13 cellular contexts compared by ENCODE assay signal in the genomic region with DNA sequence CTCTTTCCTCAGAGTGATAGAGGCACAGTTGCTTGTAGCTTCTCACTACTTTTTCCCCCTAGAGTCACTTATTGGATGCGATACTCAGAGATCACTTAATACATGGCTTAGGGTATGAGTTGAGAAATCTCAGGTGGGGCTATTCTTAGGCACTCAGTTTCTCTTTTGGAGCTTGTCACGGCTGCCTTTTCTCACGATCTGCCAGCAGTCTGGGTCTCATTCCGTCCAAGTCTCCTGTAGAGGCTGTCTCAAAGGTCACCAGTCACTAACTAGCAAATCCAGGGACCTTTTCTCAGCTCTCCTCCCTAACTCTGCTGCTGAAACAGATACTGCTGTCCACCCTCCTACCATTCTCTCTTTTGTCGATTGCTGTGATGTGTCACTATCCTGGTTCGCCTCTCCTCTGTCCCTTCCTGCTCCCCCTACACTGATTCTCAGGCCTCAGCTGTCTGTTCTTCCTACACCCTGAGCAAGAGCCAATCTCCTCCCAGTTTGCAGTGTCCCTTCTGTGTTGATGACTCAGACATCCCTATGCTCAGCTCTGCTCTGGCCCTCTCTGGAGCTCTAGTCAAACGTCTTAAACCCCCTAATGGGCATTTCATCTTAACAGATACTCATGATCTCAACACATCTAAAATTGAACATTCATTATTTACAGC. TPM values are rescaled to one million over a fixed set of nuclear protein-coding genes. Genes with fewer than 3 reads are reported as not detected.
DNase-seq lines count a peak whose midpoint lies in the region; TF ChIP-seq lines count a peak whose summit lies in the region.
"Had no signal": no experiment of that assay in that cellular context is flagged by ENCODE, and none has a peak within 500 bp of the region (broad histone marks: within the 10 kb centered on the region; RNA-seq: fewer than 3 reads in every experiment).

No MANE protein-coding gene starts in this region.

- WGBS in stomach, 5 donors = 53 to 71% (median 69%) methylated on average over 7 of the region's 7 CpGs

- peak overlapping the region; percentile 7 to 59 (median 18) for H3K27ac Mint-ChIP-seq in nephron
- H3K27ac Mint-ChIP-seq: activated naive CD4-positive, alpha-beta T cell treated with anti-CD3 and anti-CD28 coated beads, Interleukin-2, amount 50 U/mL, for 24 hours; CD8-positive, alpha-beta memory T cell had no signal

- intact Hi-C loops in stomach (cut with DNase I; ENCODE audit: low total_unique reads) = no loop called here

- H3K4me3 ChIP-seq in epithelial cell of esophagus (ENCODE audit: low read length) (no peak overlapping the region), stomach (no peak overlapping the region)

- TF ChIP-seq CTCF in epithelial cell of esophagus (IDR thresholded peaks at IDR 0.05; ENCODE audit: insufficient read depth, low read depth, low read length, missing control alignments) (no peak), nephron (IDR thresholded peaks at IDR 0.05; ENCODE audit: unreplicated experiment in 3 of 3) (no peak), stomach (IDR thresholded peaks at IDR 0.05) (no peak)

- H3K9me3 Mint-ChIP-seq in nephron = no peaks in the 10 kb centered on the region
- H3K9me3 Mint-ChIP-seq: activated naive CD4-positive, alpha-beta T cell treated with anti-CD3 and anti-CD28 coated beads, Interleukin-2, amount 50 U/mL, for 24 hours; CD8-positive, alpha-beta memory T cell had no signal

- peaks cover 16% of the 10 kb centered on the region for H3K4me1 Mint-ChIP-seq in nephron
- H3K4me1 Mint-ChIP-seq: activated naive CD4-positive, alpha-beta T cell treated with anti-CD3 and anti-CD28 coated beads, Interleukin-2, amount 50 U/mL, for 24 hours; CD8-positive, alpha-beta memory T cell had no signal

- no peak for TF ChIP-seq EP300 in stomach (IDR thresholded peaks at IDR 0.05)

- H3K36me3 ChIP-seq in stomach = peaks cover 0 to 32% (median 11%) of the 10 kb centered on the region in 4 donors

- H3K27ac ChIP-seq in stomach = peak overlapping the region in 2 of 5 donors; percentile 32 to 44
- H3K27ac ChIP-seq: foreskin keratinocyte had no signal

- peaks cover 0 to 41% (median 15%) of the 10 kb centered on the region in 4 donors for H3K4me1 ChIP-seq in stomach

- TF ChIP-seq POLR2A in stomach (IDR thresholded peaks at IDR 0.05) = no peak

- POLR2A ChIA-PET in HEK293T (lab: Yijun Ruan, JAX) = no interaction called here

- no peaks in the 10 kb centered on the region for H3K27me3 ChIP-seq in stomach

- no peaks in the 10 kb centered on the region for H3K27me3 Mint-ChIP-seq in nephron (ENCODE audit: low read depth)

- CTCF ChIA-PET in HEK293T (lab: Yijun Ruan, JAX) = no interaction called here

- DNase-seq in CD1c-positive myeloid dendritic cell (ENCODE audit: extremely low spot score) (peak; percentile 34), MV-4-11 (lab: John Stamatoyannopoulos, UW) (peak; percentile 13), epithelial cell of esophagus (ENCODE audit: low read depth) (peak; percentile 42), HEK293T (ENCODE audit: extremely low spot score) (no peak), Ammon's horn (ENCODE audit: low spot score) (no peak), stomach (no peak), NCI-H345 treated with DMSO at 0.1 percent for 48 hours (lab: John Stamatoyannopoulos, UW; ENCODE audit: unreplicated experiment) (no peak)
- DNase-seq: foreskin keratinocyte; NCI-H1417; stimulated activated CD4-positive, alpha-beta T cell treated with anti-CD3 and anti-CD28 coated beads, Interleukin-2, amount 100 ng/mL, for 24 hours had no signal

- peaks cover 27% of the 10 kb centered on the region for H3K36me3 Mint-ChIP-seq in nephron (ENCODE audit: low read depth)
- H3K36me3 Mint-ChIP-seq: activated naive CD4-positive, alpha-beta T cell treated with anti-CD3 and anti-CD28 coated beads, Interleukin-2, amount 50 U/mL, for 24 hours; CD8-positive, alpha-beta memory T cell had no signal

- no peaks in the 10 kb centered on the region for H3K9me3 ChIP-seq in stomach

- H3K4me3 Mint-ChIP-seq in nephron = no peak overlapping the region
- H3K4me3 Mint-ChIP-seq: activated naive CD4-positive, alpha-beta T cell treated with anti-CD3 and anti-CD28 coated beads, Interleukin-2, amount 50 U/mL, for 24 hours; CD8-positive, alpha-beta memory T cell had no signal

TF ChIP-seq in HEK293T, 16 proteins besides CTCF, POLR2A, EP300 and RAD21:
- TF ChIP-seq FOXA1 (IDR thresholded peaks at IDR 0.05) (no peak), ELF4 (IDR thresholded peaks at IDR 0.05) (no peak), ZNF384 (IDR thresholded peaks at IDR 0.05) (no peak)

RNA-seq across cellular contexts. Expression of gene ATP1A2, which starts 12.4 kb away (rescaled TPM):
- 100 to 1,000 TPM in 1 of 5 donors, 10 to 100 TPM in 3, 1 to 10 TPM in 1; 7.0 to 104 (median 11.7) TPM for total RNA-seq in stomach
- polyA plus RNA-seq in stomach = 10 to 100 TPM in 1 of 3 donors, under 1 TPM in 2; 0.31 to 17.3 (median 0.56) TPM
- total RNA-seq: CD8-positive, alpha-beta memory T cell; foreskin keratinocyte had no signal
- polyA plus RNA-seq: CD8-positive, alpha-beta memory T cell; foreskin keratinocyte had no signal

RNA-seq across cellular contexts. Expression of gene ATP1A4, which starts 23.4 kb away (rescaled TPM):
- under 1 TPM in 1 of 5 donors, not detected in 4; 0.37 TPM for total RNA-seq in stomach
- polyA plus RNA-seq in stomach = under 1 TPM in 1 of 3 donors, not detected in 2; 0.05 TPM
- total RNA-seq: CD8-positive, alpha-beta memory T cell; foreskin keratinocyte had no signal
- polyA plus RNA-seq: CD8-positive, alpha-beta memory T cell; foreskin keratinocyte had no signal

RNA-seq across cellular contexts. Expression of gene IGSF8, which starts 29.6 kb away (rescaled TPM):
- total RNA-seq in stomach = 10 to 100 TPM in 3 of 5 donors, 1 to 10 TPM in 2; 4.7 to 65.2 (median 11.6) TPM
- polyA plus RNA-seq in stomach = 10 to 100 TPM in 2 of 3 donors, 1 to 10 TPM in 1; 5.8 to 21.7 (median 18.0) TPM

RNA-seq across cellular contexts. Expression of gene KCNJ9, which starts 46.7 kb away (rescaled TPM):
- under 1 TPM in 1 of 5 donors, not detected in 4; 0.87 TPM for total RNA-seq in stomach
- polyA plus RNA-seq in stomach = under 1 TPM in 2 of 3 donors, not detected in 1; 0.03 to 0.06 TPM
- total RNA-seq: foreskin keratinocyte had no signal
- polyA plus RNA-seq: CD8-positive, alpha-beta memory T cell; foreskin keratinocyte had no signal

RNA-seq across cellular contexts. Expression of gene KCNJ10, which starts 58.0 kb away (rescaled TPM):
- total RNA-seq in stomach = not detected
- 1 to 10 TPM in 1 of 3 donors, under 1 TPM in 2; 0.19 to 1.1 (median 0.78) TPM for polyA plus RNA-seq in stomach
- total RNA-seq: foreskin keratinocyte had no signal
- polyA plus RNA-seq: CD8-positive, alpha-beta memory T cell; foreskin keratinocyte had no signal

Comparison
In these comparisons a context has a peak if more than half of its experiments do, and no peak if none do; other contexts are left out.
1. DNase-seq: peak in CD1c-positive myeloid dendritic cell (single experiment), MV-4-11 (single experiment) and epithelial cell of esophagus (single experiment); none in HEK293T (single experiment), Ammon's horn (single experiment), stomach (single experiment) and NCI-H345 treated with DMSO at 0.1 percent for 48 hours (single experiment).